In genomic region chr2:43897492-43897891, GRCh38 we compare ENCODE assay signal across 20 cellular contexts. TPM values are rescaled to one million over a fixed set of nuclear protein-coding genes. Genes with fewer than 3 reads are reported as not detected.
DNase-seq lines count a peak whose midpoint lies in the region; ATAC-seq and TF ChIP-seq lines count a peak whose summit lies in the region.
"Had no signal": no experiment of that assay in that cellular context is flagged by ENCODE, and none has a peak within 500 bp of the region (broad histone marks: within the 10 kb centered on the region; RNA-seq: fewer than 3 reads in every experiment).

No MANE protein-coding gene starts in this region.

- intact Hi-C loops in left lung (cut with DNase I): no loop called here

- DNase-seq in NCI-H345 (lab: John Stamatoyannopoulos, UW): peak; percentile 29
- no peak for DNase-seq in NCI-H345 treated with DMSO at 0.1 percent for 48 hours (lab: John Stamatoyannopoulos, UW; ENCODE audit: unreplicated experiment)
- peak; percentile 18 for DNase-seq in DMS153 treated with DMSO at 0.1 percent for 48 hours (lab: John Stamatoyannopoulos, UW; ENCODE audit: unreplicated experiment)
- peak; percentile 27 for DNase-seq in NCI-H187 treated with DMSO at 0.1 percent for 48 hours (lab: John Stamatoyannopoulos, UW)
- DNase-seq in left lung: no peak
- DNase-seq in brain microvascular endothelial cell: no peak
- DNase-seq: CD4-positive, alpha-beta memory T cell; DMS79 treated with DMSO at 0.1 percent for 48 hours; KBM-7; NCI-H226; NCI-H774; PC-3; RPMI8226; SHP77 treated with DMSO at 0.1 percent for 48 hours; SK-N-SH; T-cell had no signal

- no peak overlapping the region for H3K4me3 ChIP-seq in left lung
- no peak overlapping the region for H3K4me3 ChIP-seq in brain microvascular endothelial cell (ENCODE audit: low read depth, low read length)
- H3K4me3 ChIP-seq: BLaER1 had no signal

- H3K27ac ChIP-seq in left lung (no peak overlapping the region), brain microvascular endothelial cell (no peak overlapping the region)
- H3K27ac ChIP-seq: BLaER1 had no signal

- H3K9me3 ChIP-seq in left lung: no peaks in the 10 kb centered on the region
- H3K9me3 ChIP-seq: BLaER1, SK-N-SH had no signal

- H3K27me3 ChIP-seq in left lung (no peaks in the 10 kb centered on the region), brain microvascular endothelial cell (replicated peaks) (no peaks in the 10 kb centered on the region)
- H3K27me3 ChIP-seq: BLaER1 had no signal

- TF ChIP-seq CTCF in left lung (IDR thresholded peaks at IDR 0.05) (no peak), brain microvascular endothelial cell (IDR thresholded peaks at IDR 0.05; ENCODE audit: low read depth, low read length, missing control alignments) (no peak)

- H3K36me3 ChIP-seq in left lung: peaks cover 0 to 69% of the 10 kb centered on the region in 2 donors
- H3K36me3 ChIP-seq in brain microvascular endothelial cell (replicated peaks): peaks cover 40% of the 10 kb centered on the region

- in situ Hi-C loops in brain microvascular endothelial cell (cut with HindIII; ENCODE audit: low pct_ligation_motif_present, low sequenced_read_pairs): no loop called here

- H3K4me1 ChIP-seq in left lung: no peaks in the 10 kb centered on the region

- ATAC-seq in left lung (peak; percentile 28), GM19324 (IDR thresholded peaks at IDR 0.05; ENCODE audit: low FRiP score, unreplicated experiment) (no peak)
- ATAC-seq: PC-3, T-cell had no signal

RNA-seq across cellular contexts. Expression of gene ABCG8, which starts 58.7 kb away (rescaled TPM):
- not detected for total RNA-seq in left lung
- total RNA-seq: A673; CD4-positive, alpha-beta memory T cell; H4; PC-3 had no signal

RNA-seq across cellular contexts. Expression of gene ABCG5, which starts 58.9 kb away (rescaled TPM):
- not detected for total RNA-seq in left lung
- total RNA-seq: A673; CD4-positive, alpha-beta memory T cell; H4; PC-3; T-cell had no signal

Comparison
In these comparisons a context has a peak if more than half of its experiments do, and no peak if none do; other contexts are left out.
1. DNase-seq: peak in NCI-H345 (single experiment), DMS153 treated with DMSO at 0.1 percent for 48 hours (single experiment) and NCI-H187 treated with DMSO at 0.1 percent for 48 hours (single experiment); none in NCI-H345 treated with DMSO at 0.1 percent for 48 hours (single experiment), left lung (0 of 2) and brain microvascular endothelial cell (single experiment).